8 cellular contexts compared by ENCODE assay signal in the genomic region with DNA sequence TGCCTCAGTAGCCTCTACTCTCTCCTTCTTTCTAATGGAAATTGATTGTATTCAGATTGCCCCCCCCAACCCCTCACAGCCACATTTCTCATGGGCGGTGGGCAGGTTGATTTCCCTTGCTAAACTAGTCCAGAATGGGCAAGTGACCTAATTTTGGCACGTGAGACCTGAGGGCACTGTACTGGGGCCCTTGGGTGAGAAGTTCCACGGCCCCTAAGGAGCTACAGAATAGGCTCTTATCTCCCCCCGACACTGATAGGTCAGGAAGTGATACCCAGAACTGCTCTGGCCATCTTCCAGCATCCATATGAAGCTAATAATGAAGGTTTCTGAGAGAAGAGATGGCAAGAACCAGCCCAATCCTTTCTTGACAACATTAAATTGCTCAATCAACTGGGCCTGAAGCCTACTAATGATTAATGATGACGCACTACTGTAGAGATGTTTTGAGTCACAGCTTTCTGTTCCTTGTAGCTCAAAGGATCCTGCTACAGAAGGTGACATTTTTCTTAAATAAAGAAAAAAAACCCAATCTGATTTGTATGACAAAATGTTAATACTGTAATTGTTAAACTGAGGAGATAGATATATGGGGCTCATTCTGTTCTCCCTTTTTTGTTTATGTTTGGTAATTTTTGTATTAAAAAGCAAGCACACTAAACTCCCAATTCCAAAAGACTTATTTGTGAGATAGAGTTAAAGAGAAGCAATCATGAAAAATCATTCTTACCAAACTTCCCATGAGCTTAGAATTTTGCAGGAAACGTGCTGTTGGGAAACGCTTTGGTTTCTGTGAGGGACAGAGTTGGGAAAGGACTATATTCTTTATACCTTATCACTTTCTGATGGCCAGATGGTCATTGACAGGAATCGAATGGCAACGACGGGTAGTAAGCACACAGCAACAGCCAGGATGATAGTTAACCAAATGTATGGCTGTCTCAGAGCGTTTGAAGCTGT. TPM values are rescaled to one million over a fixed set of nuclear protein-coding genes. Genes with fewer than 3 reads are reported as not detected.
DNase-seq lines count a peak whose midpoint lies in the region; ATAC-seq and TF ChIP-seq lines count a peak whose summit lies in the region.

No MANE protein-coding gene starts in this region.

- H3K4me1 ChIP-seq in Panc1 (ENCODE audit: control insufficient read depth, insufficient read depth, low read length) = no peaks in the 10 kb centered on the region

- in situ Hi-C loops in Panc1 (cut with HindIII; ENCODE audit: low pct_unique_long_range_greater_than_20kb, low sequenced_read_pairs) = no loop called here

- H3K27me3 ChIP-seq in Panc1 (ENCODE audit: control insufficient read depth, insufficient read depth, low read length) = no peaks in the 10 kb centered on the region

- DNase-seq in Panc1 (ENCODE audit: low read depth, low spot score) (peak; percentile 51), kidney tubule cell (ENCODE audit: low spot score) (peak; percentile 69), T-helper 2 cell (no peak), NCI-H1694 (lab: John Stamatoyannopoulos, UW) (no peak)
- no peak for DNase-seq in activated CD4-positive, alpha-beta memory T cell treated with anti-CD3 and anti-CD28 coated beads for 36 hours
- DNase-seq in stimulated activated CD4-positive, alpha-beta T cell treated with anti-CD3 and anti-CD28 coated beads, Interleukin-4, amount 100 ng/mL, for 24 hours = no peak

- CTCF ChIA-PET in Panc1 (lab: Charles Lee) = no interaction called here
- CTCF ChIA-PET in activated CD4-positive, alpha-beta memory T cell treated with anti-CD3 and anti-CD28 coated beads for 36 hours (lab: Charles Lee) = interaction anchor here (0.6 to 0.9 kb wide), 2 partner anchors 203 to 472 kb away, joined by 3 read pairs; no protein-coding TSS in a partner anchor

- peaks cover 16% of the 10 kb centered on the region for H3K4me1 Mint-ChIP-seq in activated CD4-positive, alpha-beta memory T cell treated with anti-CD3 and anti-CD28 coated beads for 36 hours (ENCODE audit: low read depth)

- H3K9me3 Mint-ChIP-seq in activated CD4-positive, alpha-beta memory T cell treated with anti-CD3 and anti-CD28 coated beads for 36 hours = peaks cover 1% of the 10 kb centered on the region

- no peak overlapping the region for H3K4me3 ChIP-seq in Panc1 (ENCODE audit: low read depth in 2 of 2, low read length in 2 of 2)

- no peaks in the 10 kb centered on the region for H3K9me3 ChIP-seq in Panc1 (ENCODE audit: control insufficient read depth, insufficient read depth, low read depth, low read length)

- no TSS peak for BruUV-seq in Panc1 (replicated peaks; lab: Mats Ljungman, UMichigan)

- H3K27ac Mint-ChIP-seq in activated CD4-positive, alpha-beta memory T cell treated with anti-CD3 and anti-CD28 coated beads for 36 hours = no peak overlapping the region

- no peaks in the 10 kb centered on the region; the same call in 1 of the 2 replicates for H3K36me3 ChIP-seq in Panc1 (ENCODE audit: control insufficient read depth, insufficient read depth, low read length)

- H3K4me3 Mint-ChIP-seq in activated CD4-positive, alpha-beta memory T cell treated with anti-CD3 and anti-CD28 coated beads for 36 hours = no peak overlapping the region

- peak; percentile 85 for ATAC-seq in GM18499 (IDR thresholded peaks at IDR 0.05; ENCODE audit: insufficient read depth, unreplicated experiment)
- ATAC-seq in HG02571 (IDR thresholded peaks at IDR 0.05; ENCODE audit: unreplicated experiment) = peak; percentile 81
- no peak for ATAC-seq in Panc1

- H3K27ac ChIP-seq in Panc1 (ENCODE audit: low read length) = no peak overlapping the region

- H3K36me3 Mint-ChIP-seq in activated CD4-positive, alpha-beta memory T cell treated with anti-CD3 and anti-CD28 coated beads for 36 hours = peaks cover 14% of the 10 kb centered on the region

- no peak for TF ChIP-seq CTCF in Panc1 (IDR thresholded peaks at IDR 0.05)

- intact Hi-C loops in Panc1 (cut with micrococcal nuclease; ENCODE audit: unreplicated experiment) = no loop called here
- intact Hi-C loops in activated CD4-positive, alpha-beta memory T cell treated with anti-CD3 and anti-CD28 coated beads for 36 hours (cut with micrococcal nuclease) = no loop called here

- POLR2A ChIA-PET in Panc1 (lab: Charles Lee) = no interaction called here
- POLR2A ChIA-PET in activated CD4-positive, alpha-beta memory T cell treated with anti-CD3 and anti-CD28 coated beads for 36 hours (lab: Charles Lee) = no interaction called here

- no peaks in the 10 kb centered on the region for H3K27me3 Mint-ChIP-seq in activated CD4-positive, alpha-beta memory T cell treated with anti-CD3 and anti-CD28 coated beads for 36 hours

RNA-seq across cellular contexts. Expression of a gene that starts 28.2 kb away (rescaled TPM):
- 121 TPM for total RNA-seq in Panc1 (2021; ENCODE audit: unreplicated experiment)
- 170 TPM for polyA plus RNA-seq in Panc1 (2012; ENCODE audit: insufficient read length)
- total RNA-seq in activated CD4-positive, alpha-beta memory T cell treated with anti-CD3 and anti-CD28 coated beads for 36 hours = 100 to 1,000 TPM; 100 to 105 TPM

Comparison
In these comparisons a context has a peak if more than half of its experiments do, and no peak if none do; other contexts are left out.
1. DNase-seq: peak in Panc1 (single experiment) and kidney tubule cell (single experiment); none in T-helper 2 cell (0 of 5), activated CD4-positive, alpha-beta memory T cell treated with anti-CD3 and anti-CD28 coated beads for 36 hours (single experiment), NCI-H1694 (single experiment) and stimulated activated CD4-positive, alpha-beta T cell treated with anti-CD3 and anti-CD28 coated beads, Interleukin-4, amount 100 ng/mL, for 24 hours (single experiment).